In genomic region chr11:119722281-119722794, GRCh38 we compare ENCODE assay signal across 12 cellular contexts. TPM values are rescaled to one million over a fixed set of nuclear protein-coding genes. Genes with fewer than 3 reads are reported as not detected.
A peak's percentile ranks its signal among the peaks of the same experiment; 100 is the strongest.
DNase-seq lines count a peak whose midpoint lies in the region; ATAC-seq, FAIRE-seq and TF ChIP-seq lines count a peak whose summit lies in the region.
"Had no signal": no experiment of that assay in that cellular context is flagged by ENCODE, and none has a peak within 500 bp of the region (broad histone marks: within the 10 kb centered on the region; RNA-seq: fewer than 3 reads in every experiment).

No MANE protein-coding gene starts in this region.

- no TSS peak for BruUV-seq in MCF 10A (replicated peaks; lab: Mats Ljungman, UMichigan)

- ATAC-seq in HG03354 (IDR thresholded peaks at IDR 0.05; ENCODE audit: poor library complexity, severe bottlenecking, unreplicated experiment): peak; percentile 46
- no peak for ATAC-seq in HG03378 (IDR thresholded peaks at IDR 0.05; ENCODE audit: unreplicated experiment)

- H3K9ac ChIP-seq in BLaER1: no peak overlapping the region

- peak overlapping the region; percentile 25; the same call in 1 of the 2 replicates for H3K27ac ChIP-seq in BLaER1
- H3K27ac ChIP-seq: coronary artery, sigmoid colon, tibial nerve had no signal

- peak overlapping the region; percentile 47 for H3K4me2 ChIP-seq in BLaER1

- H3K4me1 ChIP-seq in BLaER1: peaks cover 88% of the 10 kb centered on the region

- POLR2A ChIA-PET in MCF 10A (lab: Yijun Ruan, JAX): interaction anchor here (6.5 kb wide), 1 partner anchor 30 kb away, joined by 61 read pairs; no protein-coding TSS in a partner anchor

- CTCF ChIA-PET in MCF 10A (lab: Yijun Ruan, JAX): interaction anchor here (1.1 to 6.2 kb wide), 4 partner anchors 11 to 385 kb away, joined by 3 to 39 read pairs (median 6); no protein-coding TSS in a partner anchor

- no peaks in the 10 kb centered on the region for H3K27me3 Mint-ChIP-seq in MCF 10A (ENCODE audit: insufficient read depth, unreplicated experiment)

- H3K4me3 Mint-ChIP-seq in MCF 10A (ENCODE audit: unreplicated experiment): no peak overlapping the region
- H3K4me3 Mint-ChIP-seq: activated naive CD8-positive, alpha-beta T cell treated with anti-CD3 and anti-CD28 coated beads for 36 hours had no signal

- no peak for TF ChIP-seq CTCF in MCF 10A (IDR thresholded peaks at IDR 0.05; ENCODE audit: unreplicated experiment)
- no peak for TF ChIP-seq CTCF in D721Med (IDR thresholded peaks at IDR 0.05; ENCODE audit: insufficient read depth, missing control alignments)

- H3K4me1 Mint-ChIP-seq in MCF 10A (ENCODE audit: insufficient read depth, unreplicated experiment): peaks cover 46% of the 10 kb centered on the region

- H3K4me3 ChIP-seq in BLaER1: no peak overlapping the region
- H3K4me3 ChIP-seq: coronary artery, sigmoid colon, tibial nerve had no signal

- FAIRE-seq in D721Med (lab: Jason Lieb, UNC): no peak

- H3K9me3 Mint-ChIP-seq in MCF 10A (ENCODE audit: unreplicated experiment): no peaks in the 10 kb centered on the region
- H3K9me3 Mint-ChIP-seq: activated naive CD8-positive, alpha-beta T cell treated with anti-CD3 and anti-CD28 coated beads for 36 hours had no signal

- H3K36me3 ChIP-seq in BLaER1: peaks cover 21% of the 10 kb centered on the region; the same call in 1 of the 2 replicates
- H3K36me3 ChIP-seq: sigmoid colon, tibial nerve had no signal

- peak overlapping the region; percentile 25 for H3K27ac Mint-ChIP-seq in MCF 10A (ENCODE audit: low read depth, unreplicated experiment)
- H3K27ac Mint-ChIP-seq: activated naive CD8-positive, alpha-beta T cell treated with anti-CD3 and anti-CD28 coated beads for 36 hours had no signal

- peak; percentile 89 for DNase-seq in NCI-H2196 (lab: John Stamatoyannopoulos, UW; ENCODE audit: unreplicated experiment)
- DNase-seq in MCF 10A (ENCODE audit: unreplicated experiment): no peak
- DNase-seq in mesenteric fat pad (ENCODE audit: low spot score): no peak
- no peak for DNase-seq in D721Med (ENCODE audit: insufficient read length, low spot score)
- DNase-seq in SKM-1 treated with dmso at 0.1 percent for 144 hours (lab: John Stamatoyannopoulos, UW; ENCODE audit: unreplicated experiment): no peak
- DNase-seq: activated naive CD8-positive, alpha-beta T cell treated with anti-CD3 and anti-CD28 coated beads for 36 hours; sigmoid colon had no signal

- H3K27me3 ChIP-seq in BLaER1: peaks cover 7% of the 10 kb centered on the region; the same call in 1 of the 2 replicates
- H3K27me3 ChIP-seq: sigmoid colon, tibial nerve had no signal

- no peaks in the 10 kb centered on the region for H3K9me3 ChIP-seq in BLaER1
- H3K9me3 ChIP-seq: sigmoid colon, tibial nerve had no signal

- intact Hi-C loops in MCF 10A (cut with micrococcal nuclease): loop anchor here (10.0 kb wide), 1 partner anchor 382 kb away; no protein-coding TSS in a partner anchor

- no peaks in the 10 kb centered on the region for H3K36me3 Mint-ChIP-seq in MCF 10A (ENCODE audit: insufficient read depth, unreplicated experiment)
- H3K36me3 Mint-ChIP-seq: activated naive CD8-positive, alpha-beta T cell treated with anti-CD3 and anti-CD28 coated beads for 36 hours had no signal

- peaks cover 100% of the 10 kb centered on the region for H4K20me1 ChIP-seq in BLaER1

RNA-seq across cellular contexts. Expression of gene NECTIN1, which starts 6.7 kb away (rescaled TPM):
- total RNA-seq in MCF 10A (2022) (59.2 and 78.6 TPM in 2 replicates), mesenteric fat pad (11.2 TPM)
